15 cellular contexts compared by ENCODE assay signal in genomic region chr13:42894765-42895181, GRCh38.
A peak's percentile ranks its signal among the peaks of the same experiment; 100 is the strongest.
DNase-seq lines count a peak whose midpoint lies in the region; ATAC-seq and TF ChIP-seq lines count a peak whose summit lies in the region.
"Had no signal": no experiment of that assay in that cellular context is flagged by ENCODE, and none has a peak within 500 bp of the region (broad histone marks: within the 10 kb centered on the region; RNA-seq: fewer than 3 reads in every experiment).

No MANE protein-coding gene starts in this region.

- peaks cover 2% of the 10 kb centered on the region; the same call in 1 of the 2 replicates for H3K4me1 ChIP-seq in HEK293 (ENCODE audit: control insufficient read depth, insufficient read depth, low read length)

- CTCF ChIA-PET in HEK293 (lab: Yijun Ruan, JAX), result interaction anchor here (1.5 kb wide), 1 partner anchor 300 kb away, joined by 4 read pairs; no protein-coding TSS in a partner anchor

- H3K4me1 Mint-ChIP-seq in brain, result peaks cover 8% of the 10 kb centered on the region
- H3K4me1 Mint-ChIP-seq in nephron, result peaks cover 21% of the 10 kb centered on the region
- H3K4me1 Mint-ChIP-seq in activated T-helper 2 cell treated with anti-CD3 and anti-CD28 coated beads, Interferon-gamma antibody, Interleukin-2, Interleukin-4, amounts not matched to agents 10 μg/mL and 5 μg/mL and 100 μg/mL, durations not matched to agents 14 hours and 24 hours and 36 hours (ENCODE audit: low read depth), result peaks cover 5% of the 10 kb centered on the region

- no peak for TF ChIP-seq CTCF in HEK293 (tag by site-specific recombination; IDR thresholded peaks at IDR 0.05)
- no peak for TF ChIP-seq CTCF in brain (conservative IDR thresholded peaks at IDR 0.05)
- no peak for TF ChIP-seq CTCF in nephron (IDR thresholded peaks at IDR 0.05; ENCODE audit: unreplicated experiment in 3 of 3)

- no peaks in the 10 kb centered on the region for H3K9me3 ChIP-seq in HEK293 (ENCODE audit: control insufficient read depth, insufficient read depth, low read depth, low read length)

- peak overlapping the region in 1 of 5 experiments; percentile 8 for H3K4me3 Mint-ChIP-seq in brain
- peak overlapping the region in 1 of 3 experiments; percentile 26 for H3K4me3 Mint-ChIP-seq in nephron
- H3K4me3 Mint-ChIP-seq in activated T-helper 2 cell treated with anti-CD3 and anti-CD28 coated beads, Interferon-gamma antibody, Interleukin-2, Interleukin-4, amounts not matched to agents 10 μg/mL and 5 μg/mL and 100 μg/mL, durations not matched to agents 14 hours and 24 hours and 36 hours (ENCODE audit: low read depth), result no peak overlapping the region
- H3K4me3 Mint-ChIP-seq: activated CD4-positive, alpha-beta memory T cell treated with anti-CD3 and anti-CD28 coated beads for 36 hours; activated naive CD8-positive, alpha-beta T cell treated with anti-CD3 and anti-CD28 coated beads for 36 hours had no signal

- H3K36me3 Mint-ChIP-seq in brain (no peaks in the 10 kb centered on the region), nephron (ENCODE audit: low read depth) (no peaks in the 10 kb centered on the region)
- peaks cover 30% of the 10 kb centered on the region for H3K36me3 Mint-ChIP-seq in activated T-helper 2 cell treated with anti-CD3 and anti-CD28 coated beads, Interferon-gamma antibody, Interleukin-2, Interleukin-4, amounts not matched to agents 10 μg/mL and 5 μg/mL and 100 μg/mL, durations not matched to agents 14 hours and 24 hours and 36 hours (ENCODE audit: low read depth)

- H3K27ac Mint-ChIP-seq in brain, result peak overlapping the region in 4 of 5 experiments; percentile 51 to 91 (median 76)
- H3K27ac Mint-ChIP-seq in nephron, result peak overlapping the region in 2 of 3 experiments; percentile 85 to 88
- no peak overlapping the region for H3K27ac Mint-ChIP-seq in activated T-helper 2 cell treated with anti-CD3 and anti-CD28 coated beads, Interferon-gamma antibody, Interleukin-2, Interleukin-4, amounts not matched to agents 10 μg/mL and 5 μg/mL and 100 μg/mL, durations not matched to agents 14 hours and 24 hours and 36 hours
- H3K27ac Mint-ChIP-seq: activated CD4-positive, alpha-beta memory T cell treated with anti-CD3 and anti-CD28 coated beads for 36 hours; activated naive CD8-positive, alpha-beta T cell treated with anti-CD3 and anti-CD28 coated beads for 36 hours had no signal

- intact Hi-C loops in posterior cingulate gyrus (cut with DNase I), result no loop called here
- intact Hi-C loops in activated T-helper 2 cell treated with anti-CD3 and anti-CD28 coated beads, Interferon-gamma antibody, Interleukin-2, Interleukin-4, amounts not matched to agents 10 μg/mL and 5 μg/mL and 100 μg/mL, durations not matched to agents 14 hours and 24 hours and 36 hours (cut with micrococcal nuclease), result no loop called here

- no peak for ATAC-seq in HG03342 (IDR thresholded peaks at IDR 0.05; ENCODE audit: unreplicated experiment)
- no peak for ATAC-seq in HG03378 (IDR thresholded peaks at IDR 0.05; ENCODE audit: unreplicated experiment)
- ATAC-seq: foreskin keratinocyte had no signal

- H3K9me3 Mint-ChIP-seq in brain (peaks cover 0 to 3% (median 0%) of the 10 kb centered on the region in 5 experiments), nephron (no peaks in the 10 kb centered on the region)
- H3K9me3 Mint-ChIP-seq in activated T-helper 2 cell treated with anti-CD3 and anti-CD28 coated beads, Interferon-gamma antibody, Interleukin-2, Interleukin-4, amounts not matched to agents 10 μg/mL and 5 μg/mL and 100 μg/mL, durations not matched to agents 14 hours and 24 hours and 36 hours, result no peaks in the 10 kb centered on the region
- H3K9me3 Mint-ChIP-seq: activated CD4-positive, alpha-beta memory T cell treated with anti-CD3 and anti-CD28 coated beads for 36 hours; activated naive CD8-positive, alpha-beta T cell treated with anti-CD3 and anti-CD28 coated beads for 36 hours had no signal

- H3K4me3 ChIP-seq in HEK293 (ENCODE audit: low read depth, low read length), result no peak overlapping the region
- H3K4me3 ChIP-seq: SK-N-MC had no signal

- H3K27ac ChIP-seq in HEK293 (ENCODE audit: extremely low read depth, low read depth, low read length), result no peak overlapping the region
- H3K27ac ChIP-seq: foreskin keratinocyte, SK-N-MC had no signal

- POLR2A ChIA-PET in HEK293 (lab: Yijun Ruan, JAX), result no interaction called here

- H3K36me3 ChIP-seq in HEK293 (ENCODE audit: control insufficient read depth in 2 of 2, insufficient read depth in 1 of 2, low read length in 2 of 2), result no peaks in the 10 kb centered on the region

- H3K27me3 Mint-ChIP-seq in brain (no peaks in the 10 kb centered on the region), nephron (ENCODE audit: low read depth) (no peaks in the 10 kb centered on the region)
- no peaks in the 10 kb centered on the region for H3K27me3 Mint-ChIP-seq in activated T-helper 2 cell treated with anti-CD3 and anti-CD28 coated beads, Interferon-gamma antibody, Interleukin-2, Interleukin-4, amounts not matched to agents 10 μg/mL and 5 μg/mL and 100 μg/mL, durations not matched to agents 14 hours and 24 hours and 36 hours (ENCODE audit: low read depth)
- H3K27me3 Mint-ChIP-seq: activated CD4-positive, alpha-beta memory T cell treated with anti-CD3 and anti-CD28 coated beads for 36 hours; activated naive CD8-positive, alpha-beta T cell treated with anti-CD3 and anti-CD28 coated beads for 36 hours had no signal

- DNase-seq in NCI-H2171 treated with DMSO at 0.1 percent for 48 hours (lab: John Stamatoyannopoulos, UW) (peak; percentile 84), posterior cingulate gyrus (no peak)
- DNase-seq in activated T-helper 2 cell treated with anti-CD3 and anti-CD28 coated beads, Interferon-gamma antibody, Interleukin-2, Interleukin-4, amounts not matched to agents 10 μg/mL and 5 μg/mL and 100 μg/mL, durations not matched to agents 14 hours and 24 hours and 36 hours (ENCODE audit: low spot score), result no peak
- DNase-seq: activated CD4-positive, alpha-beta memory T cell treated with anti-CD3 and anti-CD28 coated beads for 36 hours; activated naive CD8-positive, alpha-beta T cell treated with anti-CD3 and anti-CD28 coated beads for 36 hours; NCI-H1048; stimulated activated CD4-positive, alpha-beta T cell treated with anti-CD3 and anti-CD28 coated beads, Interleukin-15, amount 100 ng/mL, for 24 hours; stimulated activated naive CD4-positive, alpha-beta T cell had no signal

TF ChIP-seq in HEK293, 187 proteins besides CTCF, POLR2A, EP300 and RAD21:
- peak; percentile 83 for TF ChIP-seq PRDM6 (tag by site-specific recombination; IDR thresholded peaks at IDR 0.05)
- no peak for TF ChIP-seq ZNF280C (tag by site-specific recombination; IDR thresholded peaks at IDR 0.05)
- no peak for TF ChIP-seq TSHZ1 (tag by site-specific recombination; IDR thresholded peaks at IDR 0.05; ENCODE audit: borderline replicate concordance)
TF ChIP-seq in HEK293: peak in this region for 1.
